ENCODE assay signal across 37 cellular contexts in the genomic region with DNA sequence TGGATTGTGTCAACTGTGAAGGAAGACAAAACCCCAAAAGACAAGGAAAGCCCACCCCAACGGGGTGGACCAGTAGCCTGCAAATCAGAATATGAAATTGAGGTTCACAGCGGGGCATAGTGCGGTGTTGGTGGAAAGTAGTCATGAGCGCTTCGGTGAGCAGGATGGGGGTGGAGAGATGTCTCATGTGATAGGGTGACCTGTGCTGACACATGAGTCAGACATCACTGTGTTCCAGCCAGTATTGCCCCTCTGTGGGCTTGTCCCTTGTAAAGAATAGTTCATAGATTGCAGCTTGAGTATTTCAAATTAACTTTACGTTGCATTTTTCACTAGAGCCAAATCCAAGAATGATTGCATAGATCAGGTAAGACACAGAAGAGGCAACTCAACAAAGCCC. TPM values are rescaled to one million over a fixed set of nuclear protein-coding genes. Genes with fewer than 3 reads are reported as not detected.
"Had no signal": no experiment of that assay in that cellular context is flagged by ENCODE, and none has a peak within 500 bp of the region (broad histone marks: within the 10 kb centered on the region; RNA-seq: fewer than 3 reads in every experiment).

No MANE protein-coding gene starts in this region.

- H3K4me3 Mint-ChIP-seq: activated B cell treated with CpG ODN at 0.5 μM for 24 hours; activated CD4-positive, alpha-beta memory T cell treated with anti-CD3 and anti-CD28 coated beads for 36 hours; activated CD4-positive, alpha-beta T cell treated with anti-CD3 and anti-CD28 coated beads, Interleukin-2, amount 10 ng/mL, durations not matched to agents 24 days and 14 days; activated CD8-positive, alpha-beta T cell treated with anti-CD3 and anti-CD28 coated beads for 36 hours; activated naive CD4-positive, alpha-beta T cell treated with anti-CD3 and anti-CD28 coated beads, Interleukin-2, amount 10 ng/mL, durations not matched to agents 7 days and 5 days; activated naive CD4-positive, alpha-beta T cell treated with anti-CD3 and anti-CD28 coated beads, Interleukin-2, amount 50 U/mL, for 24 hours; activated naive CD8-positive, alpha-beta T cell; activated naive CD8-positive, alpha-beta T cell treated with anti-CD3 and anti-CD28 coated beads, Interleukin-2, amount 10 ng/mL, durations not matched to agents 7 days and 5 days; activated naive CD8-positive, alpha-beta T cell treated with anti-CD3 and anti-CD28 coated beads, Interleukin-2, amount 50 U/mL, for 24 hours; activated T-cell treated with anti-CD3 and anti-CD28 coated beads, Interleukin-2, amount 50 U/mL, for 4 hours; activated T-cell treated with anti-CD3 and anti-CD28 coated beads, Interleukin-2, amount 50 U/mL, for 72 hours; activated T-helper 1 cell treated with anti-CD3 and anti-CD28 coated beads, Interleukin-12 subunit alpha, Interleukin-12 subunit beta, Interleukin-2, Interleukin-4 antibody, amounts not matched to agents 30 ng/mL and 10 ng/mL and 1 ng/mL, durations not matched to agents 14 hours and 24 hours and 36 hours; activated T-helper 17 cell treated with anti-CD3 and anti-CD28 coated beads, Interleukin-2, amount 50 U/mL, for 72 hours; T-helper 1 cell treated with Interleukin-12 subunit alpha and Interleukin-12 subunit beta and Interleukin-4 antibody, amounts not matched to agents 30 μg/mL and 1 μg/mL, for 36 hours; T-helper 2 cell treated with Interferon-gamma antibody and Interleukin-4, amounts not matched to agents 5 μg/mL and 100 μg/mL, for 36 hours had no signal

- H3K4me1 Mint-ChIP-seq: activated B cell treated with CpG ODN at 0.5 μM for 24 hours; activated CD4-positive, alpha-beta T cell treated with anti-CD3 and anti-CD28 coated beads, Interleukin-2, amount 10 ng/mL, durations not matched to agents 24 days and 14 days; activated naive CD4-positive, alpha-beta T cell treated with anti-CD3 and anti-CD28 coated beads, Interleukin-2, amount 50 U/mL, for 24 hours; activated naive CD8-positive, alpha-beta T cell treated with anti-CD3 and anti-CD28 coated beads, Interleukin-2, amount 10 ng/mL, durations not matched to agents 7 days and 5 days; activated T-helper 17 cell treated with anti-CD3 and anti-CD28 coated beads, Interleukin-2, amount 50 U/mL, for 72 hours had no signal

- H3K36me3 ChIP-seq: brain microvascular endothelial cell, breast epithelium had no signal

- H3K27me3 ChIP-seq: body of pancreas, brain microvascular endothelial cell, breast epithelium had no signal

- DNase-seq: activated B cell treated with CpG ODN at 0.5 μM for 24 hours; activated CD4-positive, alpha-beta memory T cell treated with anti-CD3 and anti-CD28 coated beads for 36 hours; activated CD4-positive, alpha-beta T cell treated with anti-CD3 and anti-CD28 coated beads for 4 hours; activated CD4-positive, alpha-beta T cell treated with anti-CD3 and anti-CD28 coated beads, Interleukin-2, amount 10 ng/mL, durations not matched to agents 24 days and 14 days; activated CD4-positive, alpha-beta T cell treated with anti-CD3 and anti-CD28 coated beads, Interleukin-2, amount 50 U/mL, for 1 hour; activated CD4-positive, alpha-beta T cell treated with anti-CD3 and anti-CD28 coated beads, Interleukin-2, amount 50 U/mL, for 4 hours; activated CD4-positive, CD25-positive, alpha-beta regulatory T cell treated with anti-CD3 and anti-CD28 coated beads, Interleukin-2, amount 50 U/mL, for 72 hours; activated CD8-positive, alpha-beta memory T cell treated with anti-CD3 and anti-CD28 coated beads, Interleukin-2, amount 50 U/mL, for 4 hours; activated CD8-positive, alpha-beta T cell treated with anti-CD3 and anti-CD28 coated beads for 36 hours; activated effector memory CD4-positive, alpha-beta T cell treated with anti-CD3 and anti-CD28 coated beads, Interleukin-2, amount 50 U/mL, for 16 hours; activated gamma-delta T cell treated with Interleukin-2 at 50 U/mL for 16 hours; activated naive CD4-positive, alpha-beta T cell; activated naive CD4-positive, alpha-beta T cell treated with anti-CD3 and anti-CD28 coated beads, Interleukin-2, amount 10 ng/mL, durations not matched to agents 7 days and 5 days; activated naive CD8-positive, alpha-beta T cell treated with anti-CD3 and anti-CD28 coated beads, Interleukin-2, amount 10 ng/mL, durations not matched to agents 7 days and 5 days; activated naive CD8-positive, alpha-beta T cell treated with anti-CD3 and anti-CD28 coated beads, Interleukin-2, amount 50 U/mL, for 24 hours; activated T-cell treated with anti-CD3 and anti-CD28 coated beads for 4 hours; activated T-cell treated with anti-CD3 and anti-CD28 coated beads, Interleukin-2, amount 50 U/mL, for 1 hour; activated T-cell treated with anti-CD3 and anti-CD28 coated beads, Interleukin-2, amount 50 U/mL, for 4 hours; activated T-cell treated with anti-CD3 and anti-CD28 coated beads, Interleukin-2, amount 50 U/mL, for 72 hours; amygdala; anterior cingulate cortex; body of pancreas; brain microvascular endothelial cell; central memory CD4-positive, alpha-beta T cell; T-helper 1 cell; T-helper 2 cell; T-helper 9 cell had no signal

- H3K27ac Mint-ChIP-seq: activated B cell treated with CpG ODN at 0.5 μM for 24 hours; activated CD4-positive, alpha-beta memory T cell treated with anti-CD3 and anti-CD28 coated beads for 36 hours; activated CD4-positive, alpha-beta T cell treated with anti-CD3 and anti-CD28 coated beads, Interleukin-2, amount 10 ng/mL, durations not matched to agents 24 days and 14 days; activated CD8-positive, alpha-beta T cell treated with anti-CD3 and anti-CD28 coated beads for 36 hours; activated naive CD4-positive, alpha-beta T cell treated with anti-CD3 and anti-CD28 coated beads, Interleukin-2, amount 10 ng/mL, durations not matched to agents 7 days and 5 days; activated naive CD4-positive, alpha-beta T cell treated with anti-CD3 and anti-CD28 coated beads, Interleukin-2, amount 50 U/mL, for 24 hours; activated naive CD8-positive, alpha-beta T cell; activated naive CD8-positive, alpha-beta T cell treated with anti-CD3 and anti-CD28 coated beads, Interleukin-2, amount 10 ng/mL, durations not matched to agents 7 days and 5 days; activated naive CD8-positive, alpha-beta T cell treated with anti-CD3 and anti-CD28 coated beads, Interleukin-2, amount 50 U/mL, for 24 hours; activated T-cell treated with anti-CD3 and anti-CD28 coated beads, Interleukin-2, amount 50 U/mL, for 72 hours; activated T-helper 1 cell treated with anti-CD3 and anti-CD28 coated beads, Interleukin-12 subunit alpha, Interleukin-12 subunit beta, Interleukin-2, Interleukin-4 antibody, amounts not matched to agents 30 ng/mL and 10 ng/mL and 1 ng/mL, durations not matched to agents 14 hours and 24 hours and 36 hours; activated T-helper 17 cell treated with anti-CD3 and anti-CD28 coated beads, Interleukin-2, amount 50 U/mL, for 72 hours; T-helper 1 cell treated with Interleukin-12 subunit alpha and Interleukin-12 subunit beta and Interleukin-4 antibody, amounts not matched to agents 30 μg/mL and 1 μg/mL, for 36 hours; T-helper 2 cell treated with Interferon-gamma antibody and Interleukin-4, amounts not matched to agents 5 μg/mL and 100 μg/mL, for 36 hours had no signal

- H3K27ac ChIP-seq: body of pancreas, brain microvascular endothelial cell, breast epithelium, VCaP had no signal

- H3K4me1 ChIP-seq: breast epithelium had no signal

- H3K4me3 ChIP-seq: body of pancreas, breast epithelium had no signal

- H3K27me3 Mint-ChIP-seq: activated B cell treated with CpG ODN at 0.5 μM for 24 hours; activated CD4-positive, alpha-beta memory T cell treated with anti-CD3 and anti-CD28 coated beads for 36 hours; activated CD4-positive, alpha-beta T cell treated with anti-CD3 and anti-CD28 coated beads, Interleukin-2, amount 10 ng/mL, durations not matched to agents 24 days and 14 days; activated CD8-positive, alpha-beta T cell treated with anti-CD3 and anti-CD28 coated beads for 36 hours; activated naive CD4-positive, alpha-beta T cell treated with anti-CD3 and anti-CD28 coated beads, Interleukin-2, amount 10 ng/mL, durations not matched to agents 7 days and 5 days; activated naive CD4-positive, alpha-beta T cell treated with anti-CD3 and anti-CD28 coated beads, Interleukin-2, amount 50 U/mL, for 24 hours; activated naive CD8-positive, alpha-beta T cell; activated naive CD8-positive, alpha-beta T cell treated with anti-CD3 and anti-CD28 coated beads, Interleukin-2, amount 10 ng/mL, durations not matched to agents 7 days and 5 days; activated naive CD8-positive, alpha-beta T cell treated with anti-CD3 and anti-CD28 coated beads, Interleukin-2, amount 50 U/mL, for 24 hours; activated T-helper 17 cell treated with anti-CD3 and anti-CD28 coated beads, Interleukin-2, amount 50 U/mL, for 72 hours had no signal

- ATAC-seq: activated CD8-positive, alpha-beta T cell treated with anti-CD3 and anti-CD28 coated beads for 36 hours; activated naive CD8-positive, alpha-beta T cell treated with anti-CD3 and anti-CD28 coated beads, Interleukin-2, amount 50 U/mL, for 24 hours; activated T-cell treated with anti-CD3 and anti-CD28 coated beads, Interleukin-2, amount 50 U/mL, for 4 hours; activated T-cell treated with anti-CD3 and anti-CD28 coated beads, Interleukin-2, amount 50 U/mL, for 72 hours; activated T-helper 17 cell treated with anti-CD3 and anti-CD28 coated beads, Interleukin-2, amount 50 U/mL, for 72 hours; body of pancreas had no signal

- FAIRE-seq: astrocyte, TTC549 had no signal

- H3K9me3 Mint-ChIP-seq: activated B cell treated with CpG ODN at 0.5 μM for 24 hours had no signal

RNA-seq across cellular contexts. Expression of gene ZNF69, which starts 7.3 kb away (rescaled TPM):
- total RNA-seq: astrocyte had no signal

RNA-seq across cellular contexts. Expression of gene ZNF700, which starts 30.1 kb away (rescaled TPM):
- total RNA-seq: astrocyte had no signal

RNA-seq across cellular contexts. Expression of gene ZNF439, which starts 46.3 kb away (rescaled TPM):
- total RNA-seq: astrocyte had no signal
